Comparison of ENCODE assay signal across 23 cellular contexts in the genomic region with DNA sequence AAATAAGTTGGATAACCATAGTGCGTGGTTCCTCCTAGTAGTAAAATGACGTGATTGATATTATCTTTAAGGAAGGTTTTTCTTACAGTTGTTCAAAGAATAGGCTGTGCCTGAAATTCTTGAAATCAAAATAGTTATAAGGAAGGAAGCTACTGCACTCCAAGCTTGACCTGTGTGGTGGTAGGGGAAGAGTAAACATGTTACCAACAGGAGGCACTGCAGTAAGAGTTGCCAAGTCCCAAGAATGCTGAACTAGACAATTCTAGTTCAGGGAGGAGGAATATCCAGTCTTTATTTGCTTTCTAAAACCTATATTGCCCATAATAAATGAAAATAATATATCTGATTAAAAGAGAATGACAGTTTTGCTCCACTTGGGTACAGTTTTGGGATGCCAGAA.
A peak's percentile ranks its signal among the peaks of the same experiment; 100 is the strongest.
DNase-seq lines count a peak whose midpoint lies in the region; ATAC-seq and TF ChIP-seq lines count a peak whose summit lies in the region.
"Had no signal": no experiment of that assay in that cellular context is flagged by ENCODE, and none has a peak within 500 bp of the region (broad histone marks: within the 10 kb centered on the region; RNA-seq: fewer than 3 reads in every experiment).

No MANE protein-coding gene starts in this region.

- H4K20me1 ChIP-seq in GM23338 (replicated peaks; ENCODE audit: insufficient read depth) = no peaks in the 10 kb centered on the region
- H4K20me1 ChIP-seq: BLaER1 treated with 17β-estradiol and CSF1 and Interleukin-3, amounts not matched to agents 10 nM and 100 nM had no signal

- no peaks in the 10 kb centered on the region for H3F3A ChIP-seq in GM23338 (replicated peaks; ENCODE audit: low read depth)

- DNase-seq in GM23338 (ENCODE audit: low spot score) = no peak
- DNase-seq in SK-MEL-5 (ENCODE audit: low read depth, low spot score) = peak; percentile 36
- DNase-seq in endodermal cell = no peak
- DNase-seq in effector memory CD4-positive, alpha-beta T cell = no peak
- no peak for DNase-seq in RWPE1 (ENCODE audit: low spot score)
- DNase-seq: 8988T; ACHN; AML-193; BE2C; Calu3; CD4-positive, alpha-beta memory T cell; COR-L47; DMS53; DMS79 treated with DMSO at 0.1 percent for 48 hours; GF-D8; GOT3; HFFc6 had no signal

- no peaks in the 10 kb centered on the region for H3K9me2 ChIP-seq in GM23338 (ENCODE audit: insufficient read depth)

- no peaks in the 10 kb centered on the region for H3K36me3 Mint-ChIP-seq in GM23338 (ENCODE audit: low read depth)
- H3K36me3 Mint-ChIP-seq in endodermal cell (ENCODE audit: low read depth) = no peaks in the 10 kb centered on the region
- H3K36me3 Mint-ChIP-seq: CD4-positive, alpha-beta memory T cell had no signal

- no peaks in the 10 kb centered on the region for H3K9me3 ChIP-seq in endodermal cell (ENCODE audit: control insufficient read depth, low read length)
- no peaks in the 10 kb centered on the region for H3K9me3 ChIP-seq in effector memory CD4-positive, alpha-beta T cell (ENCODE audit: control insufficient read depth, low read length)
- H3K9me3 ChIP-seq: A549; BLaER1 treated with 17β-estradiol and CSF1 and Interleukin-3, amounts not matched to agents 10 nM and 100 nM; HAP-1 had no signal

- no peaks in the 10 kb centered on the region for H3K36me3 ChIP-seq in GM23338 (ENCODE audit: insufficient read depth)
- H3K36me3 ChIP-seq in endodermal cell (ENCODE audit: control insufficient read depth, insufficient read depth, low read length) = no peaks in the 10 kb centered on the region
- H3K36me3 ChIP-seq in effector memory CD4-positive, alpha-beta T cell (ENCODE audit: control insufficient read depth, insufficient read depth, low read length) = no peaks in the 10 kb centered on the region
- H3K36me3 ChIP-seq: BE2C; BLaER1 treated with 17β-estradiol and CSF1 and Interleukin-3, amounts not matched to agents 10 nM and 100 nM; HAP-1 had no signal

- no peaks in the 10 kb centered on the region for H3K27me3 ChIP-seq in GM23338 (ENCODE audit: insufficient read depth)
- H3K27me3 ChIP-seq in endodermal cell (ENCODE audit: control insufficient read depth, insufficient read depth, low read length, poor library complexity, severe bottlenecking) = no peaks in the 10 kb centered on the region
- no peaks in the 10 kb centered on the region for H3K27me3 ChIP-seq in effector memory CD4-positive, alpha-beta T cell (replicated peaks; ENCODE audit: control insufficient read depth, insufficient read depth, low read length, poor library complexity, severe bottlenecking)
- H3K27me3 ChIP-seq: BE2C; BLaER1 treated with 17β-estradiol and CSF1 and Interleukin-3, amounts not matched to agents 10 nM and 100 nM had no signal

- H3K79me2 ChIP-seq in GM23338 (replicated peaks; ENCODE audit: insufficient read depth) = no peaks in the 10 kb centered on the region

- H3K4me1 ChIP-seq in GM23338 (ENCODE audit: insufficient read depth) (no peaks in the 10 kb centered on the region), endodermal cell (ENCODE audit: control insufficient read depth, insufficient read depth, low read length) (no peaks in the 10 kb centered on the region)
- no peaks in the 10 kb centered on the region for H3K4me1 ChIP-seq in effector memory CD4-positive, alpha-beta T cell (ENCODE audit: control insufficient read depth, insufficient read depth, low read length, poor library complexity, severe bottlenecking)
- H3K4me1 ChIP-seq: A549, BE2C, HAP-1 had no signal

- in situ Hi-C loops in SK-MEL-5 (cut with HindIII; ENCODE audit: low pct_unique_long_range_greater_than_20kb, low sequenced_read_pairs) = no loop called here

- H3K4me1 Mint-ChIP-seq in GM23338 (peaks cover 2% of the 10 kb centered on the region; the same call in 1 of the 3 replicates), endodermal cell (peaks cover 4% of the 10 kb centered on the region)
- H3K4me1 Mint-ChIP-seq: CD4-positive, alpha-beta memory T cell had no signal

- H3K27ac ChIP-seq in 22Rv1 = no peak overlapping the region
- H3K27ac ChIP-seq in GM23338 (ENCODE audit: low read depth) = no peak overlapping the region
- H3K27ac ChIP-seq in endodermal cell (ENCODE audit: low read depth, low read length) = no peak overlapping the region
- H3K27ac ChIP-seq in effector memory CD4-positive, alpha-beta T cell (ENCODE audit: insufficient read depth, low read length, poor library complexity, severe bottlenecking) = no peak overlapping the region
- no peak overlapping the region for H3K27ac ChIP-seq in RWPE1
- H3K27ac ChIP-seq: A549; BLaER1 treated with 17β-estradiol and CSF1 and Interleukin-3, amounts not matched to agents 10 nM and 100 nM had no signal

- H3K9me3 Mint-ChIP-seq in GM23338 = no peaks in the 10 kb centered on the region
- H3K9me3 Mint-ChIP-seq in endodermal cell = peaks cover 2% of the 10 kb centered on the region

- TF ChIP-seq CTCF in 22Rv1 (IDR thresholded peaks at IDR 0.05) (peak; percentile 35), GM23338 (conservative IDR thresholded peaks at IDR 0.05; ENCODE audit: low read depth in 2 of 2) (peak; percentile 43 to 54), endodermal cell (conservative IDR thresholded peaks at IDR 0.05) (peak; percentile 65), RWPE1 (conservative IDR thresholded peaks at IDR 0.05; ENCODE audit: low read depth) (no peak)

- H3K27me3 Mint-ChIP-seq in GM23338 (ENCODE audit: insufficient read depth, low read depth, poor library complexity) = no peaks in the 10 kb centered on the region
- H3K27me3 Mint-ChIP-seq in endodermal cell (ENCODE audit: insufficient read depth) = peaks cover 7% of the 10 kb centered on the region

- H3K4me2 ChIP-seq in GM23338 = no peak overlapping the region
- H3K4me2 ChIP-seq: A549; BLaER1 treated with 17β-estradiol and CSF1 and Interleukin-3, amounts not matched to agents 10 nM and 100 nM had no signal

- ATAC-seq in GM23338 (no peak), HG03108 (IDR thresholded peaks at IDR 0.05; ENCODE audit: unreplicated experiment) (no peak), GM19328 (IDR thresholded peaks at IDR 0.05; ENCODE audit: unreplicated experiment) (no peak)
- ATAC-seq: A549 had no signal

- 94 to 100% methylated on average over 2 of the region's 2 CpGs for WGBS in endodermal cell (ENCODE audit: insufficient coverage in 1 of 2, insufficient read length in 1 of 2), 2 experiments

- H3K4me3 ChIP-seq in GM23338 (no peak overlapping the region), endodermal cell (ENCODE audit: low read length) (no peak overlapping the region)
- no peak overlapping the region for H3K4me3 ChIP-seq in effector memory CD4-positive, alpha-beta T cell (ENCODE audit: insufficient read depth, low read depth, low read length, poor library complexity, severe bottlenecking)
- H3K4me3 ChIP-seq: A549; BLaER1 treated with 17β-estradiol and CSF1 and Interleukin-3, amounts not matched to agents 10 nM and 100 nM; HAP-1 had no signal

- POLR2A ChIA-PET in RWPE1 (lab: Yijun Ruan, JAX; ENCODE audit: low non-redundant PET) = no interaction called here

- H3K9ac ChIP-seq in endodermal cell (ENCODE audit: extremely low read depth, low read length, poor library complexity, severe bottlenecking) = no peak overlapping the region
- H3K9ac ChIP-seq: BLaER1 treated with 17β-estradiol and CSF1 and Interleukin-3, amounts not matched to agents 10 nM and 100 nM had no signal

- no peak overlapping the region for H3K4me3 Mint-ChIP-seq in GM23338
- H3K4me3 Mint-ChIP-seq in endodermal cell = no peak overlapping the region
- H3K4me3 Mint-ChIP-seq: CD4-positive, alpha-beta memory T cell; HFFc6 had no signal

- H3K27ac Mint-ChIP-seq in GM23338 = no peak overlapping the region
- H3K27ac Mint-ChIP-seq in endodermal cell = no peak overlapping the region
- H3K27ac Mint-ChIP-seq: CD4-positive, alpha-beta memory T cell; HFFc6 had no signal

- no peak overlapping the region for H2AFZ ChIP-seq in GM23338

- CTCF ChIA-PET in RWPE1 (lab: Yijun Ruan, JAX) = interaction anchor here (0.5 kb wide), 1 partner anchor 218 kb away, joined by 4 read pairs; no protein-coding TSS in a partner anchor

TF ChIP-seq in GM23338, 12 proteins besides CTCF, POLR2A, EP300 and RAD21:
- TF ChIP-seq JUNB (IDR thresholded peaks at IDR 0.05; ENCODE audit: unreplicated experiment) (no peak), ZNF114 (CRISPR knock-in tag; IDR thresholded peaks at IDR 0.05) (no peak), EZH2phosphoT487 (IDR thresholded peaks at IDR 0.05; ENCODE audit: unreplicated experiment) (no peak), NANOG (IDR thresholded peaks at IDR 0.05; ENCODE audit: borderline replicate concordance) (no peak)
- TF ChIP-seq, protein P1, sequence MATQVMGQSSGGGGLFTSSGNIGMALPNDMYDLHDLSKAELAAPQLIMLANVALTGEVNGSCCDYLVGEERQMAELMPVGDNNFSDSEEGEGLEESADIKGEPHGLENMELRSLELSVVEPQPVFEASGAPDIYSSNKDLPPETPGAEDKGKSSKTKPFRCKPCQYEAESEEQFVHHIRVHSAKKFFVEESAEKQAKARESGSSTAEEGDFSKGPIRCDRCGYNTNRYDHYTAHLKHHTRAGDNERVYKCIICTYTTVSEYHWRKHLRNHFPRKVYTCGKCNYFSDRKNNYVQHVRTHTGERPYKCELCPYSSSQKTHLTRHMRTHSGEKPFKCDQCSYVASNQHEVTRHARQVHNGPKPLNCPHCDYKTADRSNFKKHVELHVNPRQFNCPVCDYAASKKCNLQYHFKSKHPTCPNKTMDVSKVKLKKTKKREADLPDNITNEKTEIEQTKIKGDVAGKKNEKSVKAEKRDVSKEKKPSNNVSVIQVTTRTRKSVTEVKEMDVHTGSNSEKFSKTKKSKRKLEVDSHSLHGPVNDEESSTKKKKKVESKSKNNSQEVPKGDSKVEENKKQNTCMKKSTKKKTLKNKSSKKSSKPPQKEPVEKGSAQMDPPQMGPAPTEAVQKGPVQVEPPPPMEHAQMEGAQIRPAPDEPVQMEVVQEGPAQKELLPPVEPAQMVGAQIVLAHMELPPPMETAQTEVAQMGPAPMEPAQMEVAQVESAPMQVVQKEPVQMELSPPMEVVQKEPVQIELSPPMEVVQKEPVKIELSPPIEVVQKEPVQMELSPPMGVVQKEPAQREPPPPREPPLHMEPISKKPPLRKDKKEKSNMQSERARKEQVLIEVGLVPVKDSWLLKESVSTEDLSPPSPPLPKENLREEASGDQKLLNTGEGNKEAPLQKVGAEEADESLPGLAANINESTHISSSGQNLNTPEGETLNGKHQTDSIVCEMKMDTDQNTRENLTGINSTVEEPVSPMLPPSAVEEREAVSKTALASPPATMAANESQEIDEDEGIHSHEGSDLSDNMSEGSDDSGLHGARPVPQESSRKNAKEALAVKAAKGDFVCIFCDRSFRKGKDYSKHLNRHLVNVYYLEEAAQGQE (IDR thresholded peaks at IDR 0.05; ENCODE audit: unreplicated experiment) = no peak
- TF ChIP-seq, protein P2, sequence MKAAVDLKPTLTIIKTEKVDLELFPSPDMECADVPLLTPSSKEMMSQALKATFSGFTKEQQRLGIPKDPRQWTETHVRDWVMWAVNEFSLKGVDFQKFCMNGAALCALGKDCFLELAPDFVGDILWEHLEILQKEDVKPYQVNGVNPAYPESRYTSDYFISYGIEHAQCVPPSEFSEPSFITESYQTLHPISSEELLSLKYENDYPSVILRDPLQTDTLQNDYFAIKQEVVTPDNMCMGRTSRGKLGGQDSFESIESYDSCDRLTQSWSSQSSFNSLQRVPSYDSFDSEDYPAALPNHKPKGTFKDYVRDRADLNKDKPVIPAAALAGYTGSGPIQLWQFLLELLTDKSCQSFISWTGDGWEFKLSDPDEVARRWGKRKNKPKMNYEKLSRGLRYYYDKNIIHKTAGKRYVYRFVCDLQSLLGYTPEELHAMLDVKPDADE (IDR thresholded peaks at IDR 0.05) = no peak
TF ChIP-seq in GM23338: peak in this region for 0.
